ENCODE assay signal across 1 cellular context in the genomic region with DNA sequence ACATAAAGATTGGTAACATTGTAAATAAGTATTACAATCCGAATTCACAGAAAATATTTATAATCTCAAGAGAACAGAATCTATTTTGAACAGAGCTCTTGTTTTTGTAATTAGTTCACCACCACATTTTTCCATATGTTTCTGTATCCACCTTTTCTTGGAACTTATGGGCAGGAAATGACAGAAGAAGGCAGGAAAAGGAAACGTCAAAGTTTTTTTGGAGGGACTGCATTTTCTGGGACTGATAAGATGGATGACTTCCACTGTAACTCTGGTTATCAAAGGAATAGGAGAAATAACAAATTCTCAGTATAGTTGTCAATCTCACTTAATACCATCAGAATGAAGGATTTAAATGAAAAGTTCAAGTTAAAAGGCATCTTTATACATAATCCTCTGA.
TF ChIP-seq lines count a peak whose summit lies in the region.

No MANE protein-coding gene starts in this region.

TF ChIP-seq in GM12878, 131 proteins besides CTCF, POLR2A, EP300 and RAD21:
- TF ChIP-seq PAX8 (IDR thresholded peaks at IDR 0.05) (no peak), LARP7 (IDR thresholded peaks at IDR 0.05) (no peak), ZNF274 (IDR thresholded peaks at IDR 0.05; ENCODE audit: insufficient read depth, insufficient read length) (no peak), RELA (IDR thresholded peaks at IDR 0.05; ENCODE audit: borderline replicate concordance, partially characterized antibody) (no peak), SREBF1 (IDR thresholded peaks at IDR 0.05; ENCODE audit: low read length) (no peak), STAT1 (conservative IDR thresholded peaks at IDR 0.05) (no peak), HDGF (IDR thresholded peaks at IDR 0.05) (no peak), YY1 (IDR thresholded peaks at IDR 0.05; ENCODE audit: low read depth, low read length) (no peak), CBX5 (IDR thresholded peaks at IDR 0.05; ENCODE audit: low read depth) (no peak), ZNF24 (IDR thresholded peaks at IDR 0.05) (no peak), PML (IDR thresholded peaks at IDR 0.05; ENCODE audit: low read length) (no peak), TBL1XR1 (IDR thresholded peaks at IDR 0.05; ENCODE audit: low read depth, low read length) (no peak), POU2F2 (IDR thresholded peaks at IDR 0.05; ENCODE audit: borderline replicate concordance, low read depth, low read length) (no peak), HDAC2 (IDR thresholded peaks at IDR 0.05) (no peak)
- TF ChIP-seq, protein P1, sequence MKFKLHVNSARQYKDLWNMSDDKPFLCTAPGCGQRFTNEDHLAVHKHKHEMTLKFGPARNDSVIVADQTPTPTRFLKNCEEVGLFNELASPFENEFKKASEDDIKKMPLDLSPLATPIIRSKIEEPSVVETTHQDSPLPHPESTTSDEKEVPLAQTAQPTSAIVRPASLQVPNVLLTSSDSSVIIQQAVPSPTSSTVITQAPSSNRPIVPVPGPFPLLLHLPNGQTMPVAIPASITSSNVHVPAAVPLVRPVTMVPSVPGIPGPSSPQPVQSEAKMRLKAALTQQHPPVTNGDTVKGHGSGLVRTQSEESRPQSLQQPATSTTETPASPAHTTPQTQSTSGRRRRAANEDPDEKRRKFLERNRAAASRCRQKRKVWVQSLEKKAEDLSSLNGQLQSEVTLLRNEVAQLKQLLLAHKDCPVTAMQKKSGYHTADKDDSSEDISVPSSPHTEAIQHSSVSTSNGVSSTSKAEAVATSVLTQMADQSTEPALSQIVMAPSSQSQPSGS (IDR thresholded peaks at IDR 0.05; ENCODE audit: low read length), result no peak
- TF ChIP-seq, protein P2, sequence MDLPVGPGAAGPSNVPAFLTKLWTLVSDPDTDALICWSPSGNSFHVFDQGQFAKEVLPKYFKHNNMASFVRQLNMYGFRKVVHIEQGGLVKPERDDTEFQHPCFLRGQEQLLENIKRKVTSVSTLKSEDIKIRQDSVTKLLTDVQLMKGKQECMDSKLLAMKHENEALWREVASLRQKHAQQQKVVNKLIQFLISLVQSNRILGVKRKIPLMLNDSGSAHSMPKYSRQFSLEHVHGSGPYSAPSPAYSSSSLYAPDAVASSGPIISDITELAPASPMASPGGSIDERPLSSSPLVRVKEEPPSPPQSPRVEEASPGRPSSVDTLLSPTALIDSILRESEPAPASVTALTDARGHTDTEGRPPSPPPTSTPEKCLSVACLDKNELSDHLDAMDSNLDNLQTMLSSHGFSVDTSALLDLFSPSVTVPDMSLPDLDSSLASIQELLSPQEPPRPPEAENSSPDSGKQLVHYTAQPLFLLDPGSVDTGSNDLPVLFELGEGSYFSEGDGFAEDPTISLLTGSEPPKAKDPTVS (IDR thresholded peaks at IDR 0.05; ENCODE audit: low read depth, low read length), result no peak
- TF ChIP-seq, protein P3, sequence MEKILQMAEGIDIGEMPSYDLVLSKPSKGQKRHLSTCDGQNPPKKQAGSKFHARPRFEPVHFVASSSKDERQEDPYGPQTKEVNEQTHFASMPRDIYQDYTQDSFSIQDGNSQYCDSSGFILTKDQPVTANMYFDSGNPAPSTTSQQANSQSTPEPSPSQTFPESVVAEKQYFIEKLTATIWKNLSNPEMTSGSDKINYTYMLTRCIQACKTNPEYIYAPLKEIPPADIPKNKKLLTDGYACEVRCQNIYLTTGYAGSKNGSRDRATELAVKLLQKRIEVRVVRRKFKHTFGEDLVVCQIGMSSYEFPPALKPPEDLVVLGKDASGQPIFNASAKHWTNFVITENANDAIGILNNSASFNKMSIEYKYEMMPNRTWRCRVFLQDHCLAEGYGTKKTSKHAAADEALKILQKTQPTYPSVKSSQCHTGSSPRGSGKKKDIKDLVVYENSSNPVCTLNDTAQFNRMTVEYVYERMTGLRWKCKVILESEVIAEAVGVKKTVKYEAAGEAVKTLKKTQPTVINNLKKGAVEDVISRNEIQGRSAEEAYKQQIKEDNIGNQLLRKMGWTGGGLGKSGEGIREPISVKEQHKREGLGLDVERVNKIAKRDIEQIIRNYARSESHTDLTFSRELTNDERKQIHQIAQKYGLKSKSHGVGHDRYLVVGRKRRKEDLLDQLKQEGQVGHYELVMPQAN (conservative IDR thresholded peaks at IDR 0.05), result no peak
- TF ChIP-seq, protein P4, sequence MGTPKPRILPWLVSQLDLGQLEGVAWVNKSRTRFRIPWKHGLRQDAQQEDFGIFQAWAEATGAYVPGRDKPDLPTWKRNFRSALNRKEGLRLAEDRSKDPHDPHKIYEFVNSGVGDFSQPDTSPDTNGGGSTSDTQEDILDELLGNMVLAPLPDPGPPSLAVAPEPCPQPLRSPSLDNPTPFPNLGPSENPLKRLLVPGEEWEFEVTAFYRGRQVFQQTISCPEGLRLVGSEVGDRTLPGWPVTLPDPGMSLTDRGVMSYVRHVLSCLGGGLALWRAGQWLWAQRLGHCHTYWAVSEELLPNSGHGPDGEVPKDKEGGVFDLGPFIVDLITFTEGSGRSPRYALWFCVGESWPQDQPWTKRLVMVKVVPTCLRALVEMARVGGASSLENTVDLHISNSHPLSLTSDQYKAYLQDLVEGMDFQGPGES (IDR thresholded peaks at IDR 0.05), result no peak
- TF ChIP-seq, protein P5, sequence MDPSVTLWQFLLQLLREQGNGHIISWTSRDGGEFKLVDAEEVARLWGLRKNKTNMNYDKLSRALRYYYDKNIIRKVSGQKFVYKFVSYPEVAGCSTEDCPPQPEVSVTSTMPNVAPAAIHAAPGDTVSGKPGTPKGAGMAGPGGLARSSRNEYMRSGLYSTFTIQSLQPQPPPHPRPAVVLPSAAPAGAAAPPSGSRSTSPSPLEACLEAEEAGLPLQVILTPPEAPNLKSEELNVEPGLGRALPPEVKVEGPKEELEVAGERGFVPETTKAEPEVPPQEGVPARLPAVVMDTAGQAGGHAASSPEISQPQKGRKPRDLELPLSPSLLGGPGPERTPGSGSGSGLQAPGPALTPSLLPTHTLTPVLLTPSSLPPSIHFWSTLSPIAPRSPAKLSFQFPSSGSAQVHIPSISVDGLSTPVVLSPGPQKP (IDR thresholded peaks at IDR 0.05; ENCODE audit: low read depth, low read length), result no peak
